ENCODE assay signal across 8 cellular contexts in genomic region chr4:82429728-82430192, GRCh38. TPM values are rescaled to one million over a fixed set of nuclear protein-coding genes. Genes with fewer than 3 reads are reported as not detected.
DNase-seq lines count a peak whose midpoint lies in the region; ATAC-seq and TF ChIP-seq lines count a peak whose summit lies in the region.

No MANE protein-coding gene starts in this region.

- ATAC-seq in HCT116 (peak; percentile 17), mucosa of descending colon (peak; percentile 49)

- H4K20me1 ChIP-seq in HCT116 (ENCODE audit: insufficient read depth) (peaks cover 47% of the 10 kb centered on the region), OCI-LY7 (ENCODE audit: insufficient read depth, low read length) (peaks cover 62% of the 10 kb centered on the region)

- H3K4me3 ChIP-seq in GM08714 (ENCODE audit: low read length) (peak overlapping the region; percentile 99), HCT116 (replicated peaks in 1 of 2; ENCODE audit: low read depth in 1 of 2, low read length in 2 of 2) (peak overlapping the region; percentile 95 to 98), OCI-LY7 (ENCODE audit: low read depth, low read length, poor library complexity, severe bottlenecking) (peak overlapping the region; percentile 99), colonic mucosa (peak overlapping the region; percentile 73), mucosa of descending colon (peak overlapping the region; percentile 70), vagina (peak overlapping the region; percentile 57 to 67)

- H3K4me1 ChIP-seq in HCT116 (ENCODE audit: control insufficient read depth in 1 of 2, insufficient read depth in 2 of 2, low read length in 2 of 2): peaks cover 10 to 36% of the 10 kb centered on the region in 2 experiments; a peak in 3 of 4 replicates
- peaks cover 53% of the 10 kb centered on the region for H3K4me1 ChIP-seq in OCI-LY7 (ENCODE audit: insufficient read depth, low read length, poor library complexity, severe bottlenecking)
- H3K4me1 ChIP-seq in colonic mucosa: peaks cover 12% of the 10 kb centered on the region
- H3K4me1 ChIP-seq in mucosa of descending colon (ENCODE audit: low read depth): peaks cover 27% of the 10 kb centered on the region
- H3K4me1 ChIP-seq in vagina: peaks cover 50% of the 10 kb centered on the region

- DNase-seq in HCT116 (ENCODE audit: low read depth, low spot score): no peak
- no peak for DNase-seq in OCI-LY7 (ENCODE audit: low spot score)
- DNase-seq in colonic mucosa: peak; percentile 68
- no peak for DNase-seq in mucosa of descending colon
- DNase-seq in vagina (ENCODE audit: extremely low spot score in 2 of 2): no peak
- DNase-seq in NCI-H524 treated with DMSO at 0.1 percent for 48 hours (lab: John Stamatoyannopoulos, UW): no peak
- DNase-seq in SKM-1 treated with dmso at 0.1 percent for 144 hours (lab: John Stamatoyannopoulos, UW; ENCODE audit: unreplicated experiment): no peak

- RAD21 ChIA-PET in HCT116 (lab: Charles Lee; ENCODE audit: low non-redundant PET in 1 of 2, low total read pairs in 2 of 2, uncharacterized antibody in 2 of 2, unreplicated experiment in 2 of 2): interaction anchor here (0.9 to 1.3 kb wide), 2 partner anchors 56 kb away, joined by 3 to 4 read pairs; partner anchors contain the start of gene HNRNPD (in 2 of the 2)

- no peak overlapping the region for H2AFZ ChIP-seq in HCT116 (ENCODE audit: low read depth, low read length, poor library complexity, severe bottlenecking)
- H2AFZ ChIP-seq in OCI-LY7 (ENCODE audit: low read length): peak overlapping the region; percentile 30; the same call in 1 of the 2 replicates

- CTCF ChIA-PET in HCT116 (lab: Charles Lee): interaction anchor here (0.8 to 1.4 kb wide), 8 partner anchors 10 to 309 kb away, joined by 3 to 5 read pairs (median 3); partner anchors contain the start of gene HNRNPD
- CTCF ChIA-PET in OCI-LY7 (lab: Charles Lee; ENCODE audit: unreplicated experiment): no interaction called here

- peaks cover 91% of the 10 kb centered on the region for H3K79me2 ChIP-seq in HCT116 (ENCODE audit: insufficient read depth, low read length)
- H3K79me2 ChIP-seq in OCI-LY7 (ENCODE audit: insufficient read depth, low read depth, low read length): peaks cover 86% of the 10 kb centered on the region

- H3K9me2 ChIP-seq in HCT116 (ENCODE audit: insufficient read depth) (no peaks in the 10 kb centered on the region), OCI-LY7 (ENCODE audit: insufficient read depth, low read length) (no peaks in the 10 kb centered on the region)

- H3K9ac ChIP-seq in HCT116 (ENCODE audit: low read length) (peak overlapping the region; percentile 98), colonic mucosa (ENCODE audit: low read depth in 2 of 2, low read length in 2 of 2) (peak overlapping the region; percentile 91 to 95)

- no peak for TF ChIP-seq RAD21 in HCT116 (IDR thresholded peaks at IDR 0.05; ENCODE audit: low read depth)

- BruUV-seq in HCT116 (replicated peaks; lab: Mats Ljungman, UMichigan): no TSS peak
- no TSS peak for BruUV-seq in OCI-LY7 (replicated peaks; lab: Mats Ljungman, UMichigan)

- intact Hi-C loops in HCT116 (cut with micrococcal nuclease) (loop anchor here (1.0 kb wide), 1 partner anchor 55 kb away; no protein-coding TSS in a partner anchor), OCI-LY7 (cut with micrococcal nuclease; ENCODE audit: unreplicated experiment) (loop anchor here (1.0 to 5.0 kb wide), 4 partner anchors 55 to 583 kb away; partner anchors contain the start of gene SEC31A), colonic mucosa (cut with DNase I) (loop anchor here (2.0 kb wide), 1 partner anchor 55 kb away; no protein-coding TSS in a partner anchor), mucosa of descending colon (cut with DNase I, micrococcal nuclease) (loop anchor here (10.0 kb wide), 1 partner anchor 55 kb away; the partner anchor contains the start of gene HNRNPD (in 2 of the 2)), vagina (cut with DNase I) (loop anchor here (1.0 kb wide), 1 partner anchor 55 kb away; no protein-coding TSS in a partner anchor)

- no peaks in the 10 kb centered on the region for H3K9me3 ChIP-seq in HCT116 (ENCODE audit: control insufficient read depth in 1 of 2, insufficient read depth in 1 of 2, low read depth in 1 of 2, low read length in 2 of 2)
- no peaks in the 10 kb centered on the region for H3K9me3 ChIP-seq in OCI-LY7 (ENCODE audit: low read length)
- H3K9me3 ChIP-seq in colonic mucosa: no peaks in the 10 kb centered on the region
- H3K9me3 ChIP-seq in mucosa of descending colon: no peaks in the 10 kb centered on the region
- no peaks in the 10 kb centered on the region for H3K9me3 ChIP-seq in vagina

- TF ChIP-seq POLR2A in HCT116 (IDR thresholded peaks at IDR 0.05; ENCODE audit: borderline replicate concordance, extremely low read depth, insufficient read depth, insufficient read length) (peak; percentile 61), vagina (IDR thresholded peaks at IDR 0.05) (no peak)

- H3K27me3 ChIP-seq in HCT116 (ENCODE audit: insufficient read depth, low read length) (no peaks in the 10 kb centered on the region), colonic mucosa (no peaks in the 10 kb centered on the region), vagina (no peaks in the 10 kb centered on the region)

- TF ChIP-seq CTCF in HCT116 (IDR thresholded peaks at IDR 0.05 in 2 of 3, conservative IDR thresholded peaks at IDR 0.05 in 1 of 3; ENCODE audit: borderline replicate concordance in 1 of 3, insufficient read depth in 1 of 3, low read depth in 2 of 3, low read length in 2 of 3): no peak
- peak; percentile 31; the same call in 1 of the 2 replicates for TF ChIP-seq CTCF in OCI-LY7 (conservative IDR thresholded peaks at IDR 0.05; ENCODE audit: low read length)
- TF ChIP-seq CTCF in colonic mucosa (IDR thresholded peaks at IDR 0.05): no peak
- TF ChIP-seq CTCF in mucosa of descending colon (IDR thresholded peaks at IDR 0.05): no peak
- no peak for TF ChIP-seq CTCF in vagina (IDR thresholded peaks at IDR 0.05)

- H3K36me3 ChIP-seq in HCT116 (ENCODE audit: control insufficient read depth in 1 of 2, insufficient read depth in 2 of 2, low read length in 2 of 2) (peaks cover 38 to 46% of the 10 kb centered on the region in 2 experiments), OCI-LY7 (ENCODE audit: insufficient read depth, low read length) (peaks cover 69% of the 10 kb centered on the region), colonic mucosa (peaks cover 6% of the 10 kb centered on the region), mucosa of descending colon (ENCODE audit: low read depth) (no peaks in the 10 kb centered on the region), vagina (peaks cover 0 to 24% of the 10 kb centered on the region in 2 donors)

- POLR2A ChIA-PET in HCT116 (lab: Charles Lee) (interaction anchor here (0.6 to 1.9 kb wide), 18 partner anchors 8 to 1177 kb away, joined by 3 to 39 read pairs (median 4); partner anchors contain the start of genes HNRNPD and THAP9), OCI-LY7 (lab: Charles Lee) (interaction anchor here (0.8 to 1.2 kb wide), 4 partner anchors 56 to 145 kb away, joined by 3 to 8 read pairs (median 6); partner anchors contain the start of gene HNRNPD)

- H3K27ac ChIP-seq in HCT116 (ENCODE audit: low read depth, low read length) (peak overlapping the region; percentile 93), OCI-LY7 (ENCODE audit: low read depth, low read length, poor library complexity, severe bottlenecking) (peak overlapping the region; percentile 90), colonic mucosa (peak overlapping the region; percentile 97), vagina (peak overlapping the region; percentile 99)

- H3K4me2 ChIP-seq in HCT116 (ENCODE audit: low read length) (peak overlapping the region; percentile 83), OCI-LY7 (ENCODE audit: low read length) (peak overlapping the region; percentile 80)

TF ChIP-seq in HCT116, 20 proteins besides CTCF, POLR2A, EP300 and RAD21:
- TF ChIP-seq ZFX (IDR thresholded peaks at IDR 0.05): peak; percentile 73
- peak; percentile 54 for TF ChIP-seq POLR2AphosphoS5 (IDR thresholded peaks at IDR 0.05; ENCODE audit: low read depth, low read length)
- TF ChIP-seq EZH2 (IDR thresholded peaks at IDR 0.05): no peak
- TF ChIP-seq SIN3A (IDR thresholded peaks at IDR 0.05; ENCODE audit: low read depth): no peak
- peak; percentile 0 for TF ChIP-seq ZBTB33 (IDR thresholded peaks at IDR 0.05; ENCODE audit: extremely low read depth, insufficient replicate concordance, low read length)

RNA-seq across cellular contexts. Expression of gene HNRNPDL, which starts 0.5 kb away (rescaled TPM):
- total RNA-seq in HCT116 (2021; ENCODE audit: unreplicated experiment) (206 TPM), OCI-LY7 (2022) (394 and 425 TPM in 2 replicates), colonic mucosa (100 to 1,000 TPM in 1 of 2 donors, 10 to 100 TPM in 1; 95.5 to 137 TPM), mucosa of descending colon (100 to 1,000 TPM in 2 of 3 donors, 10 to 100 TPM in 1; 84.1 to 186 (median 107) TPM), vagina (189 TPM)
- polyA plus RNA-seq in HCT116 (2012): 132 and 162 TPM in 2 replicates
- total RNA-seq in OCI-LY7 (2014; rRNA removed; shearing (Covaris generic)): 224 and 319 TPM in 2 replicates

RNA-seq across cellular contexts. Expression of gene ENOPH1, which starts 0.6 kb away (rescaled TPM):
- total RNA-seq in HCT116 (2021; ENCODE audit: unreplicated experiment): 53.4 TPM
- 37.1 and 43.2 TPM in 2 replicates for polyA plus RNA-seq in HCT116 (2012)
- 49.7 and 58.7 TPM in 2 replicates for total RNA-seq in OCI-LY7 (2014; rRNA removed; shearing (Covaris generic))
- total RNA-seq in OCI-LY7 (2022): 64.9 and 70.2 TPM in 2 replicates
- total RNA-seq in colonic mucosa: 10 to 100 TPM; 19.9 to 38.5 TPM
- 10 to 100 TPM; 15.6 to 22.7 (median 19.9) TPM for total RNA-seq in mucosa of descending colon
- 16.0 TPM for total RNA-seq in vagina

RNA-seq across cellular contexts. Expression of gene HNRNPD, which starts 56.0 kb away (rescaled TPM):
- total RNA-seq in HCT116 (2021; ENCODE audit: unreplicated experiment) (357 TPM), OCI-LY7 (2022) (572 and 601 TPM in 2 replicates), colonic mucosa (100 to 1,000 TPM; 145 to 181 TPM), mucosa of descending colon (100 to 1,000 TPM; 120 to 176 (median 172) TPM), vagina (91.8 TPM)
- 258 and 261 TPM in 2 replicates for polyA plus RNA-seq in HCT116 (2012)
- total RNA-seq in OCI-LY7 (2014; rRNA removed; shearing (Covaris generic)): 127 and 159 TPM in 2 replicates
